ENCODE assay signal across 11 cellular contexts in genomic region chr21:40318371-40318770, GRCh38.
"Had no signal": no experiment of that assay in that cellular context is flagged by ENCODE, and none has a peak within 500 bp of the region (broad histone marks: within the 10 kb centered on the region; RNA-seq: fewer than 3 reads in every experiment).

No MANE protein-coding gene starts in this region.

- H3K4me1 Mint-ChIP-seq: GM23338 had no signal

- H3K4me3 Mint-ChIP-seq: GM23338, H9, HFFc6 had no signal

- H3K9me3 ChIP-seq: HAP-1 had no signal

- H3K9ac ChIP-seq: GM23248 had no signal

- FAIRE-seq: H1, H54 had no signal

- H3K27ac Mint-ChIP-seq: GM23338, H9, HFFc6 had no signal

- H3K9me3 Mint-ChIP-seq: H9 had no signal

- H3K4me3 ChIP-seq: GM23248, GM23338, HAP-1 had no signal

- H3K4me1 ChIP-seq: HAP-1 had no signal

- H2AFZ ChIP-seq: GM23248, GM23338 had no signal

- H3K4me2 ChIP-seq: GM23338 had no signal

- ATAC-seq: GM23338, HCT116 had no signal

- H3K27ac ChIP-seq: GM23248 had no signal

- DNase-seq: GM23248, GOT3, H7, H9, HCEC 1CT, HFFc6 had no signal

- H3K36me3 ChIP-seq: HAP-1 had no signal
